12 cellular contexts compared by ENCODE assay signal in genomic region chr7:44100458-44101303, GRCh38. TPM values are rescaled to one million over a fixed set of nuclear protein-coding genes. Genes with fewer than 3 reads are reported as not detected.
DNase-seq lines count a peak whose midpoint lies in the region; ATAC-seq and TF ChIP-seq lines count a peak whose summit lies in the region.
"Had no signal": no experiment of that assay in that cellular context is flagged by ENCODE, and none has a peak within 500 bp of the region (broad histone marks: within the 10 kb centered on the region; RNA-seq: fewer than 3 reads in every experiment).

No MANE protein-coding gene starts in this region.

- H3K9me3 ChIP-seq in liver (ENCODE audit: control insufficient read depth in 4 of 4, low read length in 3 of 4) = no peaks in the 10 kb centered on the region
- no peaks in the 10 kb centered on the region for H3K9me3 ChIP-seq in tibial artery
- H3K9me3 ChIP-seq in A673 (ENCODE audit: low read depth, low read length, poor library complexity, severe bottlenecking) = no peaks in the 10 kb centered on the region

- H3K36me3 Mint-ChIP-seq in brain = no peaks in the 10 kb centered on the region

- TF ChIP-seq CTCF in HL-60 (IDR thresholded peaks at IDR 0.05; ENCODE audit: insufficient read depth, low read length) (no peak), brain (conservative IDR thresholded peaks at IDR 0.05) (no peak), liver (IDR thresholded peaks at IDR 0.05; ENCODE audit: low read depth, low read length, missing input control) (no peak), tibial artery (IDR thresholded peaks at IDR 0.05) (no peak), A673 (conservative IDR thresholded peaks at IDR 0.05; ENCODE audit: low read depth, low read length) (no peak)

- H3K4me1 ChIP-seq in liver (ENCODE audit: control insufficient read depth in 4 of 4, insufficient read depth in 4 of 4, low read length in 3 of 4) (peaks cover 0 to 7% (median 0%) of the 10 kb centered on the region in 4 donors), tibial artery (peaks cover 0 to 88% (median 48%) of the 10 kb centered on the region in 4 donors), A673 (ENCODE audit: insufficient read depth, low read length, poor library complexity, severe bottlenecking) (peaks cover 16% of the 10 kb centered on the region)

- 74% methylated on average over 10 of the region's 10 CpGs for WGBS in liver

- H3K27ac Mint-ChIP-seq in brain = peak overlapping the region in 4 of 5 experiments; percentile 49 to 84 (median 74)
- H3K27ac Mint-ChIP-seq: effector memory CD8-positive, alpha-beta T cell had no signal

- H3K27ac ChIP-seq in HL-60 (replicated peaks) = 0 out of 2 replicates have a peak overlapping the region, but pooled peaks have one; percentile 28
- peak overlapping the region; percentile 40 to 41 for H3K27ac ChIP-seq in liver (ENCODE audit: low read depth in 1 of 2, low read length in 2 of 2)
- peak overlapping the region; percentile 98 to 100 for H3K27ac ChIP-seq in tibial artery
- no peak overlapping the region for H3K27ac ChIP-seq in A673 (ENCODE audit: low read depth, low read length, poor library complexity, severe bottlenecking)

- DNase-seq in HL-60 (ENCODE audit: low read depth in 1 of 2, low spot score in 1 of 2) (no peak), tibial artery (peak; percentile 58 to 81), A673 (ENCODE audit: low spot score) (no peak)
- DNase-seq: activated CD4-positive, alpha-beta T cell treated with anti-CD3 and anti-CD28 coated beads for 4 hours; effector memory CD8-positive, alpha-beta T cell; NCI-H345; retina had no signal

- no TSS peak for BruUV-seq in A673 (replicated peaks; lab: Mats Ljungman, UMichigan)

- no peak overlapping the region for H3K9ac ChIP-seq in liver (ENCODE audit: low read depth in 1 of 2, low read length in 2 of 2)

- H3K4me3 ChIP-seq in HL-60 (replicated peaks; ENCODE audit: insufficient read depth, low read length) = no peak overlapping the region
- no peak overlapping the region for H3K4me3 ChIP-seq in liver (ENCODE audit: low read depth in 1 of 3, low read length in 3 of 3)
- H3K4me3 ChIP-seq in tibial artery = no peak overlapping the region
- no peak overlapping the region for H3K4me3 ChIP-seq in A673 (ENCODE audit: low read depth, low read length, poor library complexity, severe bottlenecking)

- POLR2A ChIA-PET in A673 (lab: Charles Lee; ENCODE audit: low non-redundant PET) = no interaction called here

- H3K36me3 ChIP-seq in liver (ENCODE audit: control insufficient read depth in 4 of 4, insufficient read depth in 3 of 4, low read depth in 1 of 4, low read length in 3 of 4) = no peaks in the 10 kb centered on the region
- no peaks in the 10 kb centered on the region for H3K36me3 ChIP-seq in tibial artery
- no peaks in the 10 kb centered on the region for H3K36me3 ChIP-seq in A673 (ENCODE audit: insufficient read depth, low read length, poor library complexity, severe bottlenecking)

- H3K4me3 Mint-ChIP-seq in brain = peak overlapping the region in 1 of 5 experiments; percentile 73
- H3K4me3 Mint-ChIP-seq: effector memory CD8-positive, alpha-beta T cell had no signal

- peaks cover 17% of the 10 kb centered on the region for H3K27me3 Mint-ChIP-seq in brain

- intact Hi-C loops in tibial artery (cut with DNase I; ENCODE audit: low total_unique reads) = no loop called here
- intact Hi-C loops in A673 (cut with micrococcal nuclease; ENCODE audit: unreplicated experiment) = no loop called here

- peaks cover 40% of the 10 kb centered on the region for H3K4me1 Mint-ChIP-seq in brain

- H3K9me3 Mint-ChIP-seq in brain = no peaks in the 10 kb centered on the region
- H3K9me3 Mint-ChIP-seq: effector memory CD8-positive, alpha-beta T cell had no signal

- ATAC-seq in HG02763 (IDR thresholded peaks at IDR 0.05; ENCODE audit: unreplicated experiment) (no peak), HG03565 (IDR thresholded peaks at IDR 0.05; ENCODE audit: unreplicated experiment) (no peak), HG02885 (IDR thresholded peaks at IDR 0.05; ENCODE audit: poor library complexity, unreplicated experiment) (no peak)
- ATAC-seq: effector memory CD8-positive, alpha-beta T cell had no signal

- TF ChIP-seq RAD21 in liver (IDR thresholded peaks at IDR 0.05) = no peak

- CTCF ChIA-PET in A673 (lab: Charles Lee) = no interaction called here

- H3K27me3 ChIP-seq in HL-60 (ENCODE audit: insufficient read depth, poor library complexity, severe bottlenecking) = peaks cover 6% of the 10 kb centered on the region
- H3K27me3 ChIP-seq in liver (ENCODE audit: control insufficient read depth in 4 of 4, insufficient read depth in 4 of 4, low read length in 3 of 4) = no peaks in the 10 kb centered on the region
- no peaks in the 10 kb centered on the region for H3K27me3 ChIP-seq in tibial artery
- no peaks in the 10 kb centered on the region for H3K27me3 ChIP-seq in A673 (replicated peaks; ENCODE audit: insufficient read depth, low read depth, low read length, poor library complexity)

TF ChIP-seq in liver, 16 proteins besides CTCF, POLR2A, EP300 and RAD21:
- no peak for TF ChIP-seq JUND (IDR thresholded peaks at IDR 0.05)
- TF ChIP-seq YY1 (IDR thresholded peaks at IDR 0.05) = no peak
- TF ChIP-seq ATF3 (IDR thresholded peaks at IDR 0.05) = no peak
- TF ChIP-seq HNF4G (IDR thresholded peaks at IDR 0.05) = no peak
- TF ChIP-seq FOXA2 (IDR thresholded peaks at IDR 0.05) = no peak
- no peak for TF ChIP-seq EGR1 (IDR thresholded peaks at IDR 0.05; ENCODE audit: low read depth in 2 of 2)
- peak; percentile 24 for TF ChIP-seq REST (IDR thresholded peaks at IDR 0.05)
- no peak for TF ChIP-seq RXRA (IDR thresholded peaks at IDR 0.05)

RNA-seq across cellular contexts. Expression of gene AEBP1, which starts 3.5 kb away (rescaled TPM):
- polyA plus RNA-seq in brain (ENCODE audit: insufficient read depth, low read depth, low replicate concordance) (35.2 TPM), liver (10 to 100 TPM in 1 of 2 donors, 1 to 10 TPM in 1; 3.8 to 11.5 TPM)
- total RNA-seq in liver (10 to 100 TPM in 1 of 2 donors, 1 to 10 TPM in 1; 3.4 to 13.3 TPM), A673 (2021) (30.1 and 31.8 TPM in 2 replicates)

RNA-seq across cellular contexts. Expression of gene POLM, which starts 18.4 kb away (rescaled TPM):
- 9.1 TPM for polyA plus RNA-seq in brain (ENCODE audit: insufficient read depth, low read depth, low replicate concordance)
- total RNA-seq in liver = 10 to 100 TPM in 1 of 2 donors, 1 to 10 TPM in 1; 6.9 to 24.0 TPM
- 1 to 10 TPM; 9.1 to 9.4 TPM for polyA plus RNA-seq in liver
- 9.6 and 12.8 TPM in 2 replicates for total RNA-seq in A673 (2021)

RNA-seq across cellular contexts. Expression of gene POLD2, which starts 22.7 kb away (rescaled TPM):
- polyA plus RNA-seq in brain (ENCODE audit: insufficient read depth, low read depth, low replicate concordance) = 162 TPM
- 10 to 100 TPM; 53.9 to 85.0 TPM for total RNA-seq in liver
- polyA plus RNA-seq in liver = 100 to 1,000 TPM in 1 of 2 donors, 10 to 100 TPM in 1; 85.7 to 101 TPM
- 252 TPM in 2 replicates for total RNA-seq in A673 (2021)

RNA-seq across cellular contexts. Expression of gene PGAM2, which starts 35.3 kb away (rescaled TPM):
- polyA plus RNA-seq in brain (ENCODE audit: insufficient read depth, low read depth, low replicate concordance) = 141 TPM
- 1 to 10 TPM in 1 of 2 donors, under 1 TPM in 1; 0.42 to 2.3 TPM for total RNA-seq in liver
- polyA plus RNA-seq in liver = under 1 TPM; 0.13 to 0.56 TPM
- total RNA-seq in A673 (2021) = not detected in 2 replicates

RNA-seq across cellular contexts. Expression of gene MYL7, which starts 40.5 kb away (rescaled TPM):
- not detected for polyA plus RNA-seq in brain (ENCODE audit: insufficient read depth, low read depth, low replicate concordance)
- total RNA-seq in liver = not detected
- not detected for polyA plus RNA-seq in liver
- not detected in 2 replicates for total RNA-seq in A673 (2021)

Comparison
In these comparisons a context has a peak if more than half of its experiments do, and no peak if none do; other contexts are left out.
1. DNase-seq: peak in tibial artery (2 of 2); none in HL-60 (0 of 2) and A673 (single experiment).